1 cellular context compared by ENCODE assay signal in genomic region chr14:63174760-63175191, GRCh38.
TF ChIP-seq lines count a peak whose summit lies in the region.

No MANE protein-coding gene starts in this region.

TF ChIP-seq in IMR-90, 13 proteins besides CTCF, POLR2A, EP300 and RAD21:
- peak; percentile 73 for TF ChIP-seq SMC3 (IDR thresholded peaks at IDR 0.05; ENCODE audit: low read depth, low read length)
- TF ChIP-seq NFE2L2 (IDR thresholded peaks at IDR 0.05; ENCODE audit: low read depth, low read length): no peak
- no peak for TF ChIP-seq MXI1 (IDR thresholded peaks at IDR 0.05; ENCODE audit: borderline replicate concordance, low read depth, low read length)
- TF ChIP-seq BHLHE40 (IDR thresholded peaks at IDR 0.05; ENCODE audit: low read depth, low read length): no peak
